Comparison of ENCODE assay signal across 10 cellular contexts in the genomic region with DNA sequence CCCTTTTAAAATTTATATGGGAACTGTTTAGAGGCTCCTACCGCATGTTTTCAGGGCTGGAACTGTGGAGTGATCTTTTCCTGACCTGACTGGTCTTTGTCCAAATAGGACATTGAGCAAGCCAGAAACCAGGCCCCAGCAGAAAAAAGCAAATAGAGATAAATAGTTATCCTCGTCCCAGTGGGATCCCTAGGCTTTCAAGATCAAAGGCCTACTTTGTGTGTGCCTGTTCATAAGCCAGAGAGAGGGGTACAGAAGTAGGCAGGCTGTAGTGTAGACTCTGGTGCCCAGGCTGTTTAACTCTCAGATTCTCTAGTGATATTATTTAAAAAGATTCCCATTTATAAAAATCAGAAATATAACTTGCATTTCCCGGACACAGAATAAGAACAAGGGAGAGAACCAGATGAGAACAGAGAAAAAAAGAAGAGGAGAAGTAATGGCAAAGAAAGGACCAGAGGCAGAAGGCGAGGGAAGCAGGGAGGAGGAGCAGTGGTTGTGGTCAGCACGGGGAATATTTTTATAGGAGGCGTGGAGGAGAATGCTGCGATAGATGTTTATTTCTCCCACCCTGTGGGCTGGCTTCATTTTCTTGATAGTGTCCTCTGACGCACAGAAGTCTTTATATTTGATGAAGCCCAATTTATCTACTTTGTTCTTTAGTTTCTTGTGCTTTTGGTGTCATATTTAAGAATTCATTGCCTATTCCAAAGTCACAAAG.
DNase-seq lines count a peak whose midpoint lies in the region; ATAC-seq, FAIRE-seq and TF ChIP-seq lines count a peak whose summit lies in the region.
"Had no signal": no experiment of that assay in that cellular context is flagged by ENCODE, and none has a peak within 500 bp of the region (broad histone marks: within the 10 kb centered on the region; RNA-seq: fewer than 3 reads in every experiment).

No MANE protein-coding gene starts in this region.

- H2BK120ac ChIP-seq in mesendoderm (ENCODE audit: low read depth, low read length) = no peak overlapping the region

- H3K27me3 ChIP-seq in BE2C = no peaks in the 10 kb centered on the region
- no peaks in the 10 kb centered on the region for H3K27me3 ChIP-seq in adrenal gland
- no peaks in the 10 kb centered on the region for H3K27me3 ChIP-seq in mesendoderm (ENCODE audit: insufficient read depth, low read length, poor library complexity)

- H3K23ac ChIP-seq in mesendoderm (ENCODE audit: low read length) = no peak overlapping the region

- no peak overlapping the region for H3K4me3 ChIP-seq in BE2C (ENCODE audit: low read depth, low read length)
- H3K4me3 ChIP-seq in adrenal gland = no peak overlapping the region
- no peak overlapping the region for H3K4me3 ChIP-seq in mesendoderm (ENCODE audit: low read length)

- no peak overlapping the region for H2AK5ac ChIP-seq in mesendoderm (ENCODE audit: low read length)

- no peak overlapping the region for H3K56ac ChIP-seq in mesendoderm (ENCODE audit: low read length)

- H3K36me3 ChIP-seq in BE2C (peaks cover 10% of the 10 kb centered on the region), adrenal gland (replicated peaks in 1 of 2) (no peaks in the 10 kb centered on the region), mesendoderm (ENCODE audit: control insufficient read depth, insufficient read depth, low read length) (no peaks in the 10 kb centered on the region)

- no peaks in the 10 kb centered on the region for H3K9me3 ChIP-seq in BE2C
- no peaks in the 10 kb centered on the region for H3K9me3 ChIP-seq in adrenal gland (replicated peaks in 1 of 3)

- DNase-seq in BE2C (peak; percentile 47), adrenal gland (peak in 4 of 7 donors; percentile 22 to 34 (median 28)), left ventricle myocardium superior (no peak), sciatic nerve (ENCODE audit: low spot score) (no peak), RCC 7860 (ENCODE audit: low spot score) (no peak), mesendoderm (no peak), GOT3 (lab: John Stamatoyannopoulos, UW) (no peak)
- DNase-seq: occipital lobe had no signal

- H2BK5ac ChIP-seq in mesendoderm (ENCODE audit: low read length) = no peak overlapping the region

- no peak for TF ChIP-seq POLR2A in adrenal gland (IDR thresholded peaks at IDR 0.05)

- H3K79me1 ChIP-seq in mesendoderm (ENCODE audit: low read length) = no peaks in the 10 kb centered on the region

- H3K4ac ChIP-seq in mesendoderm (ENCODE audit: low read depth, low read length) = no peak overlapping the region

- no peak overlapping the region for H2BK15ac ChIP-seq in mesendoderm (replicated peaks; ENCODE audit: low read depth)

- H3K18ac ChIP-seq in mesendoderm (ENCODE audit: low read length) = no peak overlapping the region

- TF ChIP-seq CTCF in BE2C (IDR thresholded peaks at IDR 0.05; ENCODE audit: low read depth, low read length) (no peak), adrenal gland (IDR thresholded peaks at IDR 0.05) (no peak)

- H3K79me2 ChIP-seq in mesendoderm (ENCODE audit: control insufficient read depth, insufficient read depth, low read length) = no peaks in the 10 kb centered on the region

- H3K27ac ChIP-seq in adrenal gland (peak overlapping the region in 2 of 5 donors; percentile 30 to 31), mesendoderm (ENCODE audit: low read depth, low read length) (no peak overlapping the region)

- H4K5ac ChIP-seq in mesendoderm (ENCODE audit: low read length) = no peak overlapping the region

- no peak overlapping the region for H3K9ac ChIP-seq in mesendoderm (ENCODE audit: low read length)

- intact Hi-C loops in adrenal gland (cut with DNase I) = no loop called here
- intact Hi-C loops in left ventricle myocardium superior (cut with micrococcal nuclease) = no loop called here
- intact Hi-C loops in sciatic nerve (cut with DNase I) = no loop called here

- peaks cover 9% of the 10 kb centered on the region for H3K4me1 ChIP-seq in BE2C
- peaks cover 8 to 41% of the 10 kb centered on the region in 2 donors for H3K4me1 ChIP-seq in adrenal gland (replicated peaks in 1 of 2)
- H3K4me1 ChIP-seq in mesendoderm (ENCODE audit: control insufficient read depth, low read depth, low read length) = no peaks in the 10 kb centered on the region

- ATAC-seq in left ventricle myocardium superior = peak; percentile 85
- ATAC-seq in sciatic nerve = peak; percentile 92
- ATAC-seq in GM18519 (IDR thresholded peaks at IDR 0.05; ENCODE audit: low FRiP score, unreplicated experiment) = no peak

- FAIRE-seq in RCC 7860 (lab: Jason Lieb, UNC) = no peak
- FAIRE-seq: bronchial epithelial cell had no signal

- WGBS in adrenal gland, 4 donors = 63 to 68% (median 66%) methylated on average over 8 of the region's 8 CpGs
- WGBS in mesendoderm (ENCODE audit: extremely low coverage, insufficient coverage, low lambda C conversion rate) = no CpG with 5 or more reads among the region's 8 CpGs

- H4K8ac ChIP-seq in mesendoderm (ENCODE audit: low read depth, low read length) = no peak overlapping the region

- no peak overlapping the region for H3K4me2 ChIP-seq in mesendoderm (ENCODE audit: low read length)

Comparison
In these comparisons a context has a peak if more than half of its experiments do, and no peak if none do; other contexts are left out.
1. DNase-seq: peak in BE2C (single experiment) and adrenal gland (4 of 7); none in left ventricle myocardium superior (single experiment), sciatic nerve (single experiment), RCC 7860 (single experiment), mesendoderm (single experiment) and GOT3 (single experiment).